In the genomic region with DNA sequence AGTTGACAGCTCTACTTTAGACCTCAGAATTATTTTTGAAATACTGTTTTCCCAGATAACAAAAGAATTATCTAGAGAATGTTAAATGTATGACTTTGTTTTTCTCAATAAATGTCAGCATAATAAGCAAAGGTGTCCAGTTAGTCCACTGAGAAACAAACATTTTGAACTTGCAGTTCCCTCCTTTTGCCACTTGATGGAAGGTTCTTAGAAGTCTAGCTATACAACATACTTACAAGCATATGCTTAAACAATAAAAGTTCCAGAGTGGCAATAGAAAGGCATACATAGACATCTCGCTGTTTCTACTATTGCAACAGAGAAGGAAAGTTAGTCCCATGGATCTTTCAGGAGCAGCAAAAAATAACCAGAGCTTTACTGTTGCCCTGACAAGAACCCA, we compare ENCODE assay signal across 12 cellular contexts. TPM values are rescaled to one million over a fixed set of nuclear protein-coding genes. Genes with fewer than 3 reads are reported as not detected.
DNase-seq lines count a peak whose midpoint lies in the region; ATAC-seq and TF ChIP-seq lines count a peak whose summit lies in the region.
"Had no signal": no experiment of that assay in that cellular context is flagged by ENCODE, and none has a peak within 500 bp of the region (broad histone marks: within the 10 kb centered on the region; RNA-seq: fewer than 3 reads in every experiment).

No MANE protein-coding gene starts in this region.

- no peaks in the 10 kb centered on the region for H3K27me3 ChIP-seq in cardiac muscle cell
- no peaks in the 10 kb centered on the region for H3K27me3 ChIP-seq in RWPE2 (ENCODE audit: insufficient read depth, poor library complexity, severe bottlenecking)
- H3K27me3 ChIP-seq in upper lobe of right lung: no peaks in the 10 kb centered on the region
- H3K27me3 ChIP-seq in adrenal gland: no peaks in the 10 kb centered on the region
- H3K27me3 ChIP-seq: SJSA1 had no signal

- TF ChIP-seq POLR2A in adrenal gland (IDR thresholded peaks at IDR 0.05): no peak

- H3K4me1 ChIP-seq in cardiac muscle cell (ENCODE audit: low read depth) (peaks cover 5% of the 10 kb centered on the region), RWPE2 (ENCODE audit: insufficient read depth, poor library complexity, severe bottlenecking) (no peaks in the 10 kb centered on the region), upper lobe of right lung (no peaks in the 10 kb centered on the region), adrenal gland (replicated peaks in 1 of 2) (no peaks in the 10 kb centered on the region)
- H3K4me1 ChIP-seq: SJSA1 had no signal

- no peak overlapping the region for H3K27ac Mint-ChIP-seq in activated naive CD8-positive, alpha-beta T cell treated with anti-CD3 and anti-CD28 coated beads, Interleukin-2, amount 50 U/mL, for 24 hours

- no peaks in the 10 kb centered on the region for H3K4me1 Mint-ChIP-seq in activated naive CD8-positive, alpha-beta T cell treated with anti-CD3 and anti-CD28 coated beads, Interleukin-2, amount 50 U/mL, for 24 hours

- peaks cover 58% of the 10 kb centered on the region for H3K36me3 Mint-ChIP-seq in activated naive CD8-positive, alpha-beta T cell treated with anti-CD3 and anti-CD28 coated beads, Interleukin-2, amount 50 U/mL, for 24 hours (ENCODE audit: low read depth)

- peak; percentile 41 for TF ChIP-seq CTCF in cardiac muscle cell (IDR thresholded peaks at IDR 0.05; ENCODE audit: low read depth, low read length)
- TF ChIP-seq CTCF in RWPE2 (IDR thresholded peaks at IDR 0.05; ENCODE audit: poor library complexity, severe bottlenecking): peak; percentile 20
- peak; percentile 9 for TF ChIP-seq CTCF in upper lobe of right lung (IDR thresholded peaks at IDR 0.05)
- TF ChIP-seq CTCF in adrenal gland (IDR thresholded peaks at IDR 0.05): peak in 3 of 6 experiments; percentile 12 to 23 (median 18)

- H3K4me3 Mint-ChIP-seq in activated naive CD8-positive, alpha-beta T cell treated with anti-CD3 and anti-CD28 coated beads, Interleukin-2, amount 50 U/mL, for 24 hours: no peak overlapping the region

- H3K36me3 ChIP-seq in cardiac muscle cell (peaks cover 51% of the 10 kb centered on the region), RWPE2 (ENCODE audit: low read depth) (peaks cover 85% of the 10 kb centered on the region), upper lobe of right lung (peaks cover 99% of the 10 kb centered on the region), adrenal gland (replicated peaks in 1 of 2) (peaks cover 0 to 88% of the 10 kb centered on the region in 2 donors)

- no peaks in the 10 kb centered on the region for H3K9me3 ChIP-seq in cardiac muscle cell (ENCODE audit: low read depth)
- no peaks in the 10 kb centered on the region for H3K9me3 ChIP-seq in RWPE2 (ENCODE audit: severe bottlenecking)
- H3K9me3 ChIP-seq in upper lobe of right lung: no peaks in the 10 kb centered on the region
- no peaks in the 10 kb centered on the region for H3K9me3 ChIP-seq in adrenal gland (replicated peaks in 1 of 3)
- H3K9me3 ChIP-seq: SJSA1 had no signal

- intact Hi-C loops in Right ventricle myocardium superior (cut with DNase I) (no loop called here), upper lobe of right lung (cut with DNase I) (no loop called here), adrenal gland (cut with DNase I) (no loop called here)

- ATAC-seq in Right ventricle myocardium superior (ENCODE audit: poor library complexity) (no peak), RWPE2 (ENCODE audit: low read depth) (no peak), upper lobe of right lung (no peak), HG03469 (IDR thresholded peaks at IDR 0.05; ENCODE audit: unreplicated experiment) (no peak)
- ATAC-seq in activated naive CD8-positive, alpha-beta T cell treated with anti-CD3 and anti-CD28 coated beads, Interleukin-2, amount 50 U/mL, for 24 hours: no peak
- ATAC-seq: stimulated activated naive CD8-positive, alpha-beta T cell treated with anti-CD3 and anti-CD28 coated beads, Interleukin-15, Interleukin-2, amounts not matched to agents 100 U/mL and 50 U/mL, for 24 hours had no signal

- no peaks in the 10 kb centered on the region for H3K9me3 Mint-ChIP-seq in activated naive CD8-positive, alpha-beta T cell treated with anti-CD3 and anti-CD28 coated beads, Interleukin-2, amount 50 U/mL, for 24 hours

- 91 to 95% (median 94%) methylated on average over 1 of the region's 1 CpG for WGBS in adrenal gland, 4 donors

- H3K4me3 ChIP-seq in cardiac muscle cell: no peak overlapping the region
- H3K4me3 ChIP-seq in RWPE2 (ENCODE audit: severe bottlenecking): no peak overlapping the region
- no peak overlapping the region for H3K4me3 ChIP-seq in upper lobe of right lung
- no peak overlapping the region for H3K4me3 ChIP-seq in adrenal gland
- H3K4me3 ChIP-seq: SJSA1 had no signal

- H3K27ac ChIP-seq in cardiac muscle cell (no peak overlapping the region), RWPE2 (ENCODE audit: poor library complexity, severe bottlenecking) (no peak overlapping the region), upper lobe of right lung (no peak overlapping the region), adrenal gland (no peak overlapping the region)
- H3K27ac ChIP-seq: SJSA1 had no signal

- DNase-seq in cardiac muscle cell (ENCODE audit: low read depth in 1 of 2, low spot score in 1 of 2): peak in 1 of 2 donors; percentile 25
- no peak for DNase-seq in Right ventricle myocardium superior
- DNase-seq in RWPE2 (ENCODE audit: low spot score): no peak
- DNase-seq in fibroblast of peridontal ligament (ENCODE audit: extremely low read depth): peak; percentile 22
- DNase-seq in upper lobe of right lung: no peak
- DNase-seq in activated naive CD8-positive, alpha-beta T cell treated with anti-CD3 and anti-CD28 coated beads, Interleukin-2, amount 50 U/mL, for 24 hours: no peak
- DNase-seq in adrenal gland: no peak
- DNase-seq: cortex of kidney; islet precursor cell; stimulated activated naive CD8-positive, alpha-beta T cell treated with anti-CD3 and anti-CD28 coated beads, Interleukin-15, Interleukin-2, amounts not matched to agents 100 U/mL and 50 U/mL, for 24 hours had no signal

- no peaks in the 10 kb centered on the region for H3K27me3 Mint-ChIP-seq in activated naive CD8-positive, alpha-beta T cell treated with anti-CD3 and anti-CD28 coated beads, Interleukin-2, amount 50 U/mL, for 24 hours

RNA-seq across cellular contexts. Expression of a gene that starts 11.8 kb away (rescaled TPM):
- 279 and 413 TPM in 2 replicates for total RNA-seq in cardiac muscle cell
- polyA plus RNA-seq in cardiac muscle cell: 295 and 304 TPM in 2 replicates
- total RNA-seq in Right ventricle myocardium superior: 456 TPM
- total RNA-seq in upper lobe of right lung: 82.4 TPM
- total RNA-seq in adrenal gland: 100 to 1,000 TPM; 170 to 282 (median 181) TPM
- polyA plus RNA-seq in adrenal gland: 100 to 1,000 TPM; 106 to 191 (median 121) TPM

RNA-seq across cellular contexts. Expression of a gene that starts 16.9 kb away (rescaled TPM):
- total RNA-seq in cardiac muscle cell: not detected in 2 replicates
- not detected in 2 replicates for polyA plus RNA-seq in cardiac muscle cell
- total RNA-seq in Right ventricle myocardium superior: not detected
- total RNA-seq in upper lobe of right lung: not detected
- not detected for total RNA-seq in adrenal gland
- under 1 TPM in 1 of 3 donors, not detected in 2; 0.03 TPM for polyA plus RNA-seq in adrenal gland
- total RNA-seq: SJSA1 had no signal

RNA-seq across cellular contexts. Expression of a gene that starts 40.0 kb away (rescaled TPM):
- total RNA-seq in cardiac muscle cell (not detected in 2 replicates), Right ventricle myocardium superior (not detected), upper lobe of right lung (not detected), adrenal gland (not detected)
- polyA plus RNA-seq in cardiac muscle cell (not detected in 2 replicates), adrenal gland (not detected)
- total RNA-seq: SJSA1 had no signal
